ENCODE assay signal across 17 cellular contexts in the genomic region with DNA sequence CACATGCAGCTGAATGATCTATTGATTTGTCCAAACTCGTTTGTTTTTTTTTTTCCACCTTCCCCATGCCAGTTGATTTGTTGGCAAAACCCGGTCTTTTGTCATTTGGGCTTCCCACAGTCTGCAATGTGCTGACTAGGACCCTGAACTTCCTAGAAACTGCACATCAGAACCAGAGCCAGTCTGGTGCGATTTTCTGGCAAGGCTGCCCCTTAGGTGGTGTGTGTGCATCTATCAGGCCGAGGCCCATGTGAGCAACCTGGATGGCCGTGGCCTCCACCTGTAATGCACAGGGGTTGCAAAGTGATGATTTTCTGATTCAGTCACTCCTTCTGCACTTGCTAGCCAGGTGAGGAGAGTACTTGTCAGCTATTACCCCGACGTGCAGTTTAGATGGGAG. TPM values are rescaled to one million over a fixed set of nuclear protein-coding genes. Genes with fewer than 3 reads are reported as not detected.
A peak's percentile ranks its signal among the peaks of the same experiment; 100 is the strongest.
DNase-seq lines count a peak whose midpoint lies in the region; ATAC-seq and TF ChIP-seq lines count a peak whose summit lies in the region.
"Had no signal": no experiment of that assay in that cellular context is flagged by ENCODE, and none has a peak within 500 bp of the region (broad histone marks: within the 10 kb centered on the region; RNA-seq: fewer than 3 reads in every experiment).

No MANE protein-coding gene starts in this region.

- H3K9me3 Mint-ChIP-seq in activated T-cell treated with anti-CD3 and anti-CD28 coated beads, Interleukin-2, amount 50 U/mL, for 24 hours, result no peaks in the 10 kb centered on the region
- H3K9me3 Mint-ChIP-seq in T-cell, result no peaks in the 10 kb centered on the region
- H3K9me3 Mint-ChIP-seq in activated naive CD8-positive, alpha-beta T cell treated with anti-CD3 and anti-CD28 coated beads for 36 hours, result peaks cover 3% of the 10 kb centered on the region
- H3K9me3 Mint-ChIP-seq: mesothelial cell of epicardium had no signal

- H2BK120ac ChIP-seq in trophoblast cell (ENCODE audit: insufficient read depth, low read length, poor library complexity), result no peak overlapping the region

- peaks cover 58% of the 10 kb centered on the region for H3K36me3 Mint-ChIP-seq in activated T-cell treated with anti-CD3 and anti-CD28 coated beads, Interleukin-2, amount 50 U/mL, for 24 hours (ENCODE audit: low read depth)
- peaks cover 3% of the 10 kb centered on the region for H3K36me3 Mint-ChIP-seq in T-cell
- peaks cover 48% of the 10 kb centered on the region for H3K36me3 Mint-ChIP-seq in activated naive CD8-positive, alpha-beta T cell treated with anti-CD3 and anti-CD28 coated beads for 36 hours
- H3K36me3 Mint-ChIP-seq: mesothelial cell of epicardium had no signal

- peaks cover 4 to 7% of the 10 kb centered on the region in 2 experiments for H3K4me1 ChIP-seq in trophoblast cell (ENCODE audit: control insufficient read depth in 1 of 2, insufficient read depth in 2 of 2, low read length in 2 of 2)
- H3K4me1 ChIP-seq in ovary (ENCODE audit: insufficient read depth), result peaks cover 20% of the 10 kb centered on the region

- intact Hi-C loops in ovary (cut with DNase I), result no loop called here

- H3K4me3 ChIP-seq in trophoblast cell (ENCODE audit: low read depth, low read length) (no peak overlapping the region), ovary (no peak overlapping the region)
- H3K4me3 ChIP-seq: esophagus muscularis mucosa, neural progenitor cell had no signal

- no peak overlapping the region for H2AK5ac ChIP-seq in trophoblast cell (ENCODE audit: low read length)

- peak overlapping the region; percentile 95 for H3K27ac Mint-ChIP-seq in activated T-cell treated with anti-CD3 and anti-CD28 coated beads, Interleukin-2, amount 50 U/mL, for 24 hours
- H3K27ac Mint-ChIP-seq in T-cell, result peak overlapping the region; percentile 93
- peak overlapping the region; percentile 74 for H3K27ac Mint-ChIP-seq in activated naive CD8-positive, alpha-beta T cell treated with anti-CD3 and anti-CD28 coated beads for 36 hours
- H3K27ac Mint-ChIP-seq: mesothelial cell of epicardium, neural progenitor cell had no signal

- no peak for TF ChIP-seq CTCF in ovary (IDR thresholded peaks at IDR 0.05)

- ATAC-seq in T-cell (replicated peaks in 1 of 4) (no peak), GM21717 (IDR thresholded peaks at IDR 0.05; ENCODE audit: unreplicated experiment) (no peak), HG03196 (IDR thresholded peaks at IDR 0.05; ENCODE audit: unreplicated experiment) (no peak)

- H3K27ac ChIP-seq in trophoblast cell (ENCODE audit: low read depth, low read length) (no peak overlapping the region), ovary (no peak overlapping the region)
- H3K27ac ChIP-seq: esophagus muscularis mucosa, neural progenitor cell had no signal

- TF ChIP-seq POLR2A in ovary (IDR thresholded peaks at IDR 0.05), result no peak

- no peaks in the 10 kb centered on the region for H3K79me1 ChIP-seq in trophoblast cell (ENCODE audit: low read length)

- H3K4me3 Mint-ChIP-seq in activated T-cell treated with anti-CD3 and anti-CD28 coated beads, Interleukin-2, amount 50 U/mL, for 24 hours, result no peak overlapping the region
- H3K4me3 Mint-ChIP-seq in T-cell, result peak overlapping the region; percentile 14 to 73 (median 18)
- no peak overlapping the region for H3K4me3 Mint-ChIP-seq in activated naive CD8-positive, alpha-beta T cell treated with anti-CD3 and anti-CD28 coated beads for 36 hours
- H3K4me3 Mint-ChIP-seq: mesothelial cell of epicardium, neural progenitor cell had no signal

- H3K4me2 ChIP-seq in trophoblast cell (ENCODE audit: low read length), result no peak overlapping the region
- H3K4me2 ChIP-seq: neural progenitor cell had no signal

- POLR2A ChIA-PET in T-cell (lab: Charles Lee), result no interaction called here

- CTCF ChIA-PET in T-cell (lab: Charles Lee), result interaction anchor here (0.7 to 1.3 kb wide), 3 partner anchors 10 to 218 kb away, joined by 3 to 4 read pairs (median 3); no protein-coding TSS in a partner anchor

- peaks cover 8% of the 10 kb centered on the region for H3K79me2 ChIP-seq in trophoblast cell (ENCODE audit: control insufficient read depth, insufficient read depth, low read length, poor library complexity)

- no CpG with 5 or more reads among the region's 7 CpGs for WGBS in trophoblast cell (ENCODE audit: extremely low coverage, insufficient coverage, insufficient read length)
- 87 to 93% (median 90%) methylated on average over 7 of the region's 7 CpGs for WGBS in ovary, 3 donors

- no peak overlapping the region for H2BK12ac ChIP-seq in trophoblast cell (ENCODE audit: low read length)

- H3K36me3 ChIP-seq in trophoblast cell (ENCODE audit: control insufficient read depth in 1 of 2, insufficient read depth in 2 of 2, low read length in 2 of 2), result peaks cover 0 to 2% of the 10 kb centered on the region in 2 experiments
- H3K36me3 ChIP-seq in ovary, result no peaks in the 10 kb centered on the region
- H3K36me3 ChIP-seq: esophagus muscularis mucosa, neural progenitor cell had no signal

- no peaks in the 10 kb centered on the region for H3K27me3 Mint-ChIP-seq in activated T-cell treated with anti-CD3 and anti-CD28 coated beads, Interleukin-2, amount 50 U/mL, for 24 hours
- no peaks in the 10 kb centered on the region for H3K27me3 Mint-ChIP-seq in T-cell
- no peaks in the 10 kb centered on the region for H3K27me3 Mint-ChIP-seq in activated naive CD8-positive, alpha-beta T cell treated with anti-CD3 and anti-CD28 coated beads for 36 hours

- H3K14ac ChIP-seq in trophoblast cell (ENCODE audit: low read length), result no peak overlapping the region

- H3K9me3 ChIP-seq in trophoblast cell (ENCODE audit: insufficient read depth, low read depth, low read length) (no peaks in the 10 kb centered on the region), ovary (no peaks in the 10 kb centered on the region)
- H3K9me3 ChIP-seq: esophagus muscularis mucosa had no signal

- H4K12ac ChIP-seq in trophoblast cell (ENCODE audit: low read depth, low read length), result no peak overlapping the region

- H3K23ac ChIP-seq in trophoblast cell (ENCODE audit: low read length), result no peak overlapping the region

- H3K4me1 Mint-ChIP-seq in activated T-cell treated with anti-CD3 and anti-CD28 coated beads, Interleukin-2, amount 50 U/mL, for 24 hours (ENCODE audit: low read depth), result peaks cover 95% of the 10 kb centered on the region
- H3K4me1 Mint-ChIP-seq in T-cell, result peaks cover 93 to 96% (median 94%) of the 10 kb centered on the region in 3 donors
- peaks cover 86% of the 10 kb centered on the region for H3K4me1 Mint-ChIP-seq in activated naive CD8-positive, alpha-beta T cell treated with anti-CD3 and anti-CD28 coated beads for 36 hours

- H3K9ac ChIP-seq in trophoblast cell (ENCODE audit: low read length), result no peak overlapping the region
- H3K9ac ChIP-seq: neural progenitor cell had no signal

- DNase-seq in activated T-cell treated with anti-CD3 and anti-CD28 coated beads, Interleukin-2, amount 50 U/mL, for 24 hours, result peak; percentile 30
- no peak for DNase-seq in activated T-cell treated with anti-CD3 and anti-CD28 coated beads, Interleukin-2, amount 50 U/mL, for 1 hour
- DNase-seq in T-cell (no peak), trophoblast cell (no peak), ovary (no peak)
- DNase-seq in activated naive CD8-positive, alpha-beta T cell treated with anti-CD3 and anti-CD28 coated beads for 36 hours, result no peak
- DNase-seq: amygdala; DMS53; NCI-H146; NCI-H748 treated with DMSO at 0.1 percent for 48 hours; SHP77; stimulated activated CD4-positive, alpha-beta T cell treated with anti-CD3 and anti-CD28 coated beads, Interleukin-4, amount 100 ng/mL, for 4 hours had no signal

- no peak overlapping the region for H4K91ac ChIP-seq in trophoblast cell (ENCODE audit: low read depth, low read length)

- no peak overlapping the region for H2AFZ ChIP-seq in trophoblast cell (ENCODE audit: insufficient read depth, low read length, poor library complexity)
- H2AFZ ChIP-seq: neural progenitor cell had no signal

- TF ChIP-seq EP300 in ovary (IDR thresholded peaks at IDR 0.05), result no peak

- no peak overlapping the region for H3K18ac ChIP-seq in trophoblast cell (ENCODE audit: low read length)

- no peak overlapping the region for H2BK5ac ChIP-seq in trophoblast cell (ENCODE audit: low read depth, low read length, poor library complexity)

- no peaks in the 10 kb centered on the region for H3K27me3 ChIP-seq in trophoblast cell (ENCODE audit: insufficient read depth, low read length)
- no peaks in the 10 kb centered on the region for H3K27me3 ChIP-seq in ovary
- H3K27me3 ChIP-seq: esophagus muscularis mucosa, neural progenitor cell had no signal

- H4K8ac ChIP-seq in trophoblast cell (ENCODE audit: low read depth, low read length), result no peak overlapping the region

- H3K4ac ChIP-seq in trophoblast cell (ENCODE audit: low read depth, low read length), result peak overlapping the region; percentile 53

RNA-seq across cellular contexts. Expression of gene NCK2, which starts 47.8 kb away (rescaled TPM):
- total RNA-seq in T-cell (100 to 1,000 TPM in 4 of 5 donors, 10 to 100 TPM in 1; 97.7 to 154 (median 120) TPM), ovary (10 to 100 TPM; 16.7 to 42.9 (median 31.2) TPM)
- 10 to 100 TPM; 76.1 to 78.1 TPM for total RNA-seq in activated naive CD8-positive, alpha-beta T cell treated with anti-CD3 and anti-CD28 coated beads for 36 hours
- 48.7 and 51.4 TPM in 2 replicates for polyA plus RNA-seq in trophoblast cell (2013)
- 10 to 100 TPM; 22.3 to 38.7 TPM for polyA plus RNA-seq in ovary

Comparison
In these comparisons a context has a peak if more than half of its experiments do, and no peak if none do; other contexts are left out.
1. H3K4me3 Mint-ChIP-seq: peak in T-cell (3 of 3); none in activated T-cell treated with anti-CD3 and anti-CD28 coated beads, Interleukin-2, amount 50 U/mL, for 24 hours (single experiment) and activated naive CD8-positive, alpha-beta T cell treated with anti-CD3 and anti-CD28 coated beads for 36 hours (single experiment).
2. Peak in every context shown above with its lines, with median percentiles within 50 percentile points of each other: H3K27ac Mint-ChIP-seq.